10 cellular contexts compared by ENCODE assay signal in the genomic region with DNA sequence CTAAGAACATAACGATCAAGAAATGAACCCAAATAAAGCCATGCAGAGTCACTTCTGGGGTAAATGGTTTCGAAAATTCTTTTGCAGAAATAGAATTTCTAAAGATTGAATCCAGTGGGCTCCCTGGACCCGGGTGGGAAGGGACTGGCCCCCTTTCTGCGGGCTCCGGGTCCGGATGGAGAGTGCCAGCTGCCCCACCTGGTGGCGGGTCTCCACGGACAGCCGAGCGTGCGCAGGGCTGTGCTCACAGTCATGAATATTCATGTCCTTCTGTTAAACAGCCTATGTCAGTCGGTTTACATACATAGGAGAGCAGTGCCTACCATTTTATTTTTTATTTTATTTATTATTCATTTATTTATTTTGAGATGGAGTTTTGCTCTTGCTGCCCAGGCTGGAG. TPM values are rescaled to one million over a fixed set of nuclear protein-coding genes. Genes with fewer than 3 reads are reported as not detected.
A peak's percentile ranks its signal among the peaks of the same experiment; 100 is the strongest.
DNase-seq lines count a peak whose midpoint lies in the region; ATAC-seq, FAIRE-seq and TF ChIP-seq lines count a peak whose summit lies in the region.
"Had no signal": no experiment of that assay in that cellular context is flagged by ENCODE, and none has a peak within 500 bp of the region (broad histone marks: within the 10 kb centered on the region; RNA-seq: fewer than 3 reads in every experiment).

No MANE protein-coding gene starts in this region.

- no peak for DNase-seq in activated CD4-positive, CD25-positive, alpha-beta regulatory T cell treated with anti-CD3 and anti-CD28 coated beads, Interleukin-2, amount 50 U/mL, for 72 hours
- peak; percentile 25 for DNase-seq in NB4 (ENCODE audit: low read depth)
- no peak for DNase-seq in bronchial epithelial cell (ENCODE audit: low read depth)
- peak in 9 of 10 donors; percentile 47 to 95 (median 75) for DNase-seq in posterior cingulate gyrus
- DNase-seq in NCI-H2029 treated with DMSO at 0.1 percent for 48 hours (lab: John Stamatoyannopoulos, UW): no peak
- DNase-seq: natural killer cell had no signal

- ATAC-seq in activated CD4-positive, CD25-positive, alpha-beta regulatory T cell treated with anti-CD3 and anti-CD28 coated beads, Interleukin-2, amount 50 U/mL, for 24 hours: peak; percentile 56 to 57
- ATAC-seq in GM21723 (IDR thresholded peaks at IDR 0.05; ENCODE audit: unreplicated experiment) (no peak), HG02642 (IDR thresholded peaks at IDR 0.05; ENCODE audit: poor library complexity, unreplicated experiment) (no peak)

- TF ChIP-seq POLR2A in NB4 (IDR thresholded peaks at IDR 0.05; ENCODE audit: extremely low read depth, insufficient read length): no peak

- peak; percentile 32 for TF ChIP-seq CTCF in NB4 (IDR thresholded peaks at IDR 0.05; ENCODE audit: low read depth, low read length)
- TF ChIP-seq CTCF in bronchial epithelial cell (IDR thresholded peaks at IDR 0.05; ENCODE audit: insufficient read depth, low read length, severe bottlenecking): peak; percentile 39

- no peaks in the 10 kb centered on the region for H3K27me3 ChIP-seq in bronchial epithelial cell (ENCODE audit: control insufficient read depth, insufficient read depth, low read length)

- intact Hi-C loops in posterior cingulate gyrus (cut with DNase I): no loop called here

- no peak for FAIRE-seq in bronchial epithelial cell (lab: Jason Lieb, UNC)

- H3K36me3 ChIP-seq in bronchial epithelial cell (ENCODE audit: control insufficient read depth, insufficient read depth, low read length): no peaks in the 10 kb centered on the region

- H3K4me3 ChIP-seq in NB4 (ENCODE audit: low read depth, low read length): no peak overlapping the region
- no peak overlapping the region for H3K4me3 ChIP-seq in bronchial epithelial cell (ENCODE audit: low read depth, low read length)

RNA-seq across cellular contexts. Expression of a gene that starts 4.7 kb away (rescaled TPM):
- 25.9 and 27.9 TPM in 2 replicates for total RNA-seq in bronchial epithelial cell

RNA-seq across cellular contexts. Expression of a gene that starts 25.6 kb away (rescaled TPM):
- 15.5 and 17.8 TPM in 2 replicates for total RNA-seq in bronchial epithelial cell

RNA-seq across cellular contexts. Expression of a gene that starts 46.3 kb away (rescaled TPM):
- not detected in 2 replicates for total RNA-seq in bronchial epithelial cell
- total RNA-seq: activated CD8-positive, alpha-beta memory T cell treated with anti-CD3 and anti-CD28 coated beads for 36 hours; natural killer cell had no signal

Comparison
In these comparisons a context has a peak if more than half of its experiments do, and no peak if none do; other contexts are left out.
1. ATAC-seq: peak in activated CD4-positive, CD25-positive, alpha-beta regulatory T cell treated with anti-CD3 and anti-CD28 coated beads, Interleukin-2, amount 50 U/mL, for 24 hours (2 of 2); none in GM21723 (single experiment) and HG02642 (single experiment).
2. DNase-seq: peak in NB4 (single experiment) and posterior cingulate gyrus (9 of 10); none in activated CD4-positive, CD25-positive, alpha-beta regulatory T cell treated with anti-CD3 and anti-CD28 coated beads, Interleukin-2, amount 50 U/mL, for 72 hours (single experiment), bronchial epithelial cell (single experiment) and NCI-H2029 treated with DMSO at 0.1 percent for 48 hours (single experiment).